In genomic region chr12:119676573-119676972, GRCh38 we compare ENCODE assay signal across 16 cellular contexts. TPM values are rescaled to one million over a fixed set of nuclear protein-coding genes. Genes with fewer than 3 reads are reported as not detected.
DNase-seq lines count a peak whose midpoint lies in the region; ATAC-seq and TF ChIP-seq lines count a peak whose summit lies in the region.
"Had no signal": no experiment of that assay in that cellular context is flagged by ENCODE, and none has a peak within 500 bp of the region (broad histone marks: within the 10 kb centered on the region; RNA-seq: fewer than 3 reads in every experiment).

No MANE protein-coding gene starts in this region.

- DNase-seq in AG09309 (ENCODE audit: low read depth) (no peak), H9 (no peak), memory B cell (ENCODE audit: low spot score in 2 of 2) (no peak), Right ventricle myocardium inferior (ENCODE audit: missing footprints) (no peak), KG1 (lab: John Stamatoyannopoulos, UW) (no peak)
- DNase-seq in activated T-helper 2 cell treated with anti-CD3 and anti-CD28 coated beads, Interferon-gamma antibody, Interleukin-2, Interleukin-4, amounts not matched to agents 10 μg/mL and 5 μg/mL and 100 μg/mL, durations not matched to agents 14 hours and 24 hours and 36 hours (ENCODE audit: low spot score), result no peak
- no peak for DNase-seq in activated CD8-positive, alpha-beta memory T cell treated with anti-CD3 and anti-CD28 coated beads for 24 hours
- DNase-seq: activated effector memory CD4-positive, alpha-beta T cell treated with Interleukin-2 at 50 U/mL for 16 hours; dermis blood vessel endothelial cell; foreskin fibroblast; GOT3; NCI-H1930; NCI-H345; right cardiac atrium; thyroid gland had no signal

- no peaks in the 10 kb centered on the region for H3K27me3 Mint-ChIP-seq in H9 (ENCODE audit: low read depth)
- no peaks in the 10 kb centered on the region for H3K27me3 Mint-ChIP-seq in activated T-helper 2 cell treated with anti-CD3 and anti-CD28 coated beads, Interferon-gamma antibody, Interleukin-2, Interleukin-4, amounts not matched to agents 10 μg/mL and 5 μg/mL and 100 μg/mL, durations not matched to agents 14 hours and 24 hours and 36 hours (ENCODE audit: low read depth)
- H3K27me3 Mint-ChIP-seq in memory B cell, result no peaks in the 10 kb centered on the region

- H3K36me3 Mint-ChIP-seq in H9 (ENCODE audit: insufficient read depth in 1 of 3, low read depth in 3 of 3) (peaks cover 68 to 100% (median 85%) of the 10 kb centered on the region in 3 experiments), memory B cell (peaks cover 48% of the 10 kb centered on the region)
- peaks cover 96% of the 10 kb centered on the region for H3K36me3 Mint-ChIP-seq in activated T-helper 2 cell treated with anti-CD3 and anti-CD28 coated beads, Interferon-gamma antibody, Interleukin-2, Interleukin-4, amounts not matched to agents 10 μg/mL and 5 μg/mL and 100 μg/mL, durations not matched to agents 14 hours and 24 hours and 36 hours (ENCODE audit: low read depth)

- intact Hi-C loops in activated T-helper 2 cell treated with anti-CD3 and anti-CD28 coated beads, Interferon-gamma antibody, Interleukin-2, Interleukin-4, amounts not matched to agents 10 μg/mL and 5 μg/mL and 100 μg/mL, durations not matched to agents 14 hours and 24 hours and 36 hours (cut with micrococcal nuclease), result no loop called here
- intact Hi-C loops in Right ventricle myocardium inferior (cut with DNase I), result no loop called here

- H3K79me2 ChIP-seq in H9 (ENCODE audit: insufficient read depth, low read length), result no peaks in the 10 kb centered on the region

- H3K14ac ChIP-seq in H9 (ENCODE audit: insufficient read depth, low read length), result no peak overlapping the region

- no peaks in the 10 kb centered on the region for H3K23me2 ChIP-seq in H9 (ENCODE audit: insufficient read length, low read depth, low read length, poor library complexity, severe bottlenecking)

- no peak overlapping the region for H3K4me2 ChIP-seq in H9 (ENCODE audit: insufficient read depth, insufficient read length, low read length)

- H3K27me3 ChIP-seq in H9 (ENCODE audit: insufficient read depth, low read length), result no peaks in the 10 kb centered on the region
- H3K27me3 ChIP-seq: thyroid gland had no signal

- H2BK5ac ChIP-seq in H9 (ENCODE audit: insufficient read length, low read length), result no peak overlapping the region

- ATAC-seq in memory B cell (ENCODE audit: low read depth), result no peak
- ATAC-seq in Right ventricle myocardium inferior, result no peak
- ATAC-seq: activated CD4-positive, CD25-positive, alpha-beta regulatory T cell treated with anti-CD3 and anti-CD28 coated beads, Interleukin-2, amount 50 U/mL, for 24 hours; right cardiac atrium had no signal

- H4K5ac ChIP-seq in H9 (ENCODE audit: insufficient read length, low read depth, low read length), result no peak overlapping the region

- no peaks in the 10 kb centered on the region for H3K9me3 Mint-ChIP-seq in H9
- no peaks in the 10 kb centered on the region for H3K9me3 Mint-ChIP-seq in activated T-helper 2 cell treated with anti-CD3 and anti-CD28 coated beads, Interferon-gamma antibody, Interleukin-2, Interleukin-4, amounts not matched to agents 10 μg/mL and 5 μg/mL and 100 μg/mL, durations not matched to agents 14 hours and 24 hours and 36 hours
- no peaks in the 10 kb centered on the region for H3K9me3 Mint-ChIP-seq in memory B cell

- H3K79me1 ChIP-seq in H9 (ENCODE audit: insufficient read depth, low read depth, low read length, poor library complexity, severe bottlenecking), result no peaks in the 10 kb centered on the region

- H3K4me1 ChIP-seq in H9 (ENCODE audit: insufficient read depth, low read length), result no peaks in the 10 kb centered on the region

- H3K9me3 ChIP-seq in H9 (ENCODE audit: control insufficient read depth, low read depth, low read length), result no peaks in the 10 kb centered on the region
- H3K9me3 ChIP-seq: thyroid gland had no signal

- no CpG with 5 or more reads among the region's 13 CpGs for WGBS in H9 (ENCODE audit: extremely low coverage, insufficient read length, low lambda C conversion rate)

- no peak overlapping the region for H3K4ac ChIP-seq in H9 (ENCODE audit: low read depth, low read length)

- H4K20me1 ChIP-seq in H9 (ENCODE audit: control insufficient read depth, insufficient read depth, insufficient read length), result no peaks in the 10 kb centered on the region

- H2AK5ac ChIP-seq in H9 (ENCODE audit: insufficient read length, low read length), result no peak overlapping the region

- no peak overlapping the region for H3K56ac ChIP-seq in H9 (ENCODE audit: insufficient read length, low read depth, low read length)

- no peak overlapping the region for H2BK12ac ChIP-seq in H9 (ENCODE audit: insufficient read length, low read depth, low read length)

- H2BK20ac ChIP-seq in H9 (ENCODE audit: low read depth, low read length, poor library complexity, severe bottlenecking), result no peak overlapping the region

- H3K4me3 Mint-ChIP-seq in H9 (no peak overlapping the region), memory B cell (no peak overlapping the region)
- H3K4me3 Mint-ChIP-seq in activated T-helper 2 cell treated with anti-CD3 and anti-CD28 coated beads, Interferon-gamma antibody, Interleukin-2, Interleukin-4, amounts not matched to agents 10 μg/mL and 5 μg/mL and 100 μg/mL, durations not matched to agents 14 hours and 24 hours and 36 hours (ENCODE audit: low read depth), result no peak overlapping the region

- no peak overlapping the region for H2AFZ ChIP-seq in H9 (ENCODE audit: low read length)

- no peak overlapping the region for H3K4me3 ChIP-seq in AG09309 (ENCODE audit: control insufficient read depth, low read depth, low read length)
- H3K4me3 ChIP-seq: thyroid gland had no signal

- no peak overlapping the region for H2BK120ac ChIP-seq in H9 (ENCODE audit: low read depth, low read length, poor library complexity, severe bottlenecking)

- no peak overlapping the region for H3K27ac ChIP-seq in H9 (ENCODE audit: insufficient read length, low read depth, low read length)

- H2BK15ac ChIP-seq in H9 (ENCODE audit: low read depth, low read length), result no peak overlapping the region

- H3K4me1 Mint-ChIP-seq in H9 (peaks cover 5 to 22% of the 10 kb centered on the region in 2 experiments), memory B cell (peaks cover 9% of the 10 kb centered on the region)
- H3K4me1 Mint-ChIP-seq in activated T-helper 2 cell treated with anti-CD3 and anti-CD28 coated beads, Interferon-gamma antibody, Interleukin-2, Interleukin-4, amounts not matched to agents 10 μg/mL and 5 μg/mL and 100 μg/mL, durations not matched to agents 14 hours and 24 hours and 36 hours (ENCODE audit: low read depth), result peaks cover 33% of the 10 kb centered on the region

- H3K23ac ChIP-seq in H9 (ENCODE audit: insufficient read length, low read depth, low read length), result no peak overlapping the region

- H3K27ac Mint-ChIP-seq in H9, result no peak overlapping the region; a peak in 1 of 7 replicates
- peak overlapping the region; percentile 38 for H3K27ac Mint-ChIP-seq in activated T-helper 2 cell treated with anti-CD3 and anti-CD28 coated beads, Interferon-gamma antibody, Interleukin-2, Interleukin-4, amounts not matched to agents 10 μg/mL and 5 μg/mL and 100 μg/mL, durations not matched to agents 14 hours and 24 hours and 36 hours
- H3K27ac Mint-ChIP-seq in memory B cell, result peak overlapping the region; percentile 45

- H4K8ac ChIP-seq in H9 (replicated peaks; ENCODE audit: insufficient read length, low read depth, low read length), result no peak overlapping the region

- TF ChIP-seq CTCF in AG09309 (IDR thresholded peaks at IDR 0.05; ENCODE audit: control insufficient read depth, insufficient read depth, low read depth, low read length, missing control alignments) (peak; percentile 11), H9 (conservative IDR thresholded peaks at IDR 0.05) (peak; percentile 15; the same call in 1 of the 3 replicates)

- no peak overlapping the region for H3T11ph ChIP-seq in H9 (ENCODE audit: low read length)

- no peak overlapping the region for H3K9ac ChIP-seq in H9 (ENCODE audit: extremely low read depth, insufficient read length, low read length)

- H4K91ac ChIP-seq in H9 (ENCODE audit: insufficient read length, low read depth, low read length), result no peak overlapping the region

- no peak overlapping the region for H3K18ac ChIP-seq in H9 (ENCODE audit: insufficient read length, low read depth, low read length)

RNA-seq across cellular contexts. Expression of gene PRKAB1, which starts 8.6 kb away (rescaled TPM):
- total RNA-seq in H9 (2021) (42.2 and 44.2 TPM in 2 replicates), Right ventricle myocardium inferior (12.1 TPM)
- total RNA-seq in activated T-helper 2 cell treated with anti-CD3 and anti-CD28 coated beads, Interferon-gamma antibody, Interleukin-2, Interleukin-4, amounts not matched to agents 10 μg/mL and 5 μg/mL and 100 μg/mL, durations not matched to agents 14 hours and 24 hours and 36 hours, result 26.8 and 28.2 TPM in 2 replicates

Comparison
In these comparisons a context has a peak if more than half of its experiments do, and no peak if none do; other contexts are left out.
1. H3K27ac Mint-ChIP-seq: peak in activated T-helper 2 cell treated with anti-CD3 and anti-CD28 coated beads, Interferon-gamma antibody, Interleukin-2, Interleukin-4, amounts not matched to agents 10 μg/mL and 5 μg/mL and 100 μg/mL, durations not matched to agents 14 hours and 24 hours and 36 hours (single experiment) and memory B cell (single experiment); none in H9 (0 of 3).